12 cellular contexts compared by ENCODE assay signal in genomic region chr6:7341989-7342742, GRCh38. TPM values are rescaled to one million over a fixed set of nuclear protein-coding genes. Genes with fewer than 3 reads are reported as not detected.
DNase-seq lines count a peak whose midpoint lies in the region; ATAC-seq and TF ChIP-seq lines count a peak whose summit lies in the region.
"Had no signal": no experiment of that assay in that cellular context is flagged by ENCODE, and none has a peak within 500 bp of the region (broad histone marks: within the 10 kb centered on the region; RNA-seq: fewer than 3 reads in every experiment).

No MANE protein-coding gene starts in this region.

- no peak for TF ChIP-seq POLR2A in body of pancreas (IDR thresholded peaks at IDR 0.05)

- DNase-seq in DMS53 treated with DMSO at 0.1 percent for 48 hours (lab: John Stamatoyannopoulos, UW; ENCODE audit: unreplicated experiment) (peak; percentile 96), NCI-H2029 (lab: John Stamatoyannopoulos, UW) (peak; percentile 97), glomerular visceral epithelial cell (ENCODE audit: extremely low spot score) (peak; percentile 22), epidermal melanocyte (ENCODE audit: insufficient read length, low spot score) (no peak), body of pancreas (no peak), NCI-H2227 treated with DMSO at 0.1 percent for 48 hours (lab: John Stamatoyannopoulos, UW) (no peak)
- DNase-seq in effector CD8-positive, alpha-beta T cell (lab: John Stamatoyannopoulos, UW) = no peak
- DNase-seq: activated CD4-positive, CD25-positive, alpha-beta regulatory T cell treated with anti-CD3 and anti-CD28 coated beads, Interleukin-2, amount 50 U/mL, for 72 hours; brain microvascular endothelial cell; NCI-H2081 had no signal

- no peak overlapping the region for H3K4me3 ChIP-seq in body of pancreas

- no peaks in the 10 kb centered on the region for H3K4me1 ChIP-seq in body of pancreas

- intact Hi-C loops in body of pancreas (cut with DNase I) = no loop called here

- no peaks in the 10 kb centered on the region for H3K9me3 ChIP-seq in body of pancreas

- peak; percentile 67 for ATAC-seq in GM21529 (IDR thresholded peaks at IDR 0.05; ENCODE audit: unreplicated experiment)
- no peak for ATAC-seq in body of pancreas

- H3K36me3 ChIP-seq in body of pancreas (replicated peaks in 1 of 2; ENCODE audit: insufficient read depth in 1 of 2, low read depth in 2 of 2) = no peaks in the 10 kb centered on the region
- H3K36me3 ChIP-seq: brain microvascular endothelial cell had no signal

- 72 to 73% methylated on average over 8 to 9 of the region's 9 CpGs for WGBS in body of pancreas, 2 donors

- TF ChIP-seq CTCF in body of pancreas (IDR thresholded peaks at IDR 0.05) = no peak

- no peak overlapping the region for H3K27ac ChIP-seq in body of pancreas
- H3K27ac ChIP-seq: brain microvascular endothelial cell had no signal

- no peaks in the 10 kb centered on the region for H3K27me3 ChIP-seq in body of pancreas
- H3K27me3 ChIP-seq: brain microvascular endothelial cell had no signal

RNA-seq across cellular contexts. Expression of gene SSR1, which starts 29.2 kb away (rescaled TPM):
- total RNA-seq in body of pancreas = 10 to 100 TPM; 50.1 TPM

RNA-seq across cellular contexts. Expression of gene CAGE1, which starts 47.4 kb away (rescaled TPM):
- under 1 TPM in 1 of 2 donors, not detected in 1; 0.26 TPM for total RNA-seq in body of pancreas
- total RNA-seq: glomerular endothelial cell had no signal

RNA-seq across cellular contexts. Expression of gene RIOK1, which starts 47.4 kb away (rescaled TPM):
- 10 to 100 TPM in 1 of 2 donors, 1 to 10 TPM in 1; 7.9 to 19.2 TPM for total RNA-seq in body of pancreas

Comparison
In these comparisons a context has a peak if more than half of its experiments do, and no peak if none do; other contexts are left out.
1. DNase-seq: peak in DMS53 treated with DMSO at 0.1 percent for 48 hours (single experiment), NCI-H2029 (single experiment) and glomerular visceral epithelial cell (single experiment); none in epidermal melanocyte (single experiment), body of pancreas (0 of 4), NCI-H2227 treated with DMSO at 0.1 percent for 48 hours (single experiment) and effector CD8-positive, alpha-beta T cell (single experiment).